Comparison of ENCODE assay signal across 14 cellular contexts in genomic region chr11:12216542-12217422, GRCh38.
DNase-seq lines count a peak whose midpoint lies in the region; FAIRE-seq and TF ChIP-seq lines count a peak whose summit lies in the region.
"Had no signal": no experiment of that assay in that cellular context is flagged by ENCODE, and none has a peak within 500 bp of the region (broad histone marks: within the 10 kb centered on the region; RNA-seq: fewer than 3 reads in every experiment).

No MANE protein-coding gene starts in this region.

- no peak for DNase-seq in HFFc6
- DNase-seq in astrocyte (ENCODE audit: low read depth), result peak; percentile 73
- DNase-seq in right atrium auricular region (ENCODE audit: low spot score), result no peak
- no peak for DNase-seq in SIG-M5 treated with dmso at 0.1 percent for 504 hours (lab: John Stamatoyannopoulos, UW; ENCODE audit: unreplicated experiment)
- no peak for DNase-seq in stimulated activated CD4-positive, alpha-beta T cell treated with anti-CD3 and anti-CD28 coated beads, Interleukin-1b, Interleukin-23, amount 100 ng/mL, for 48 hours
- DNase-seq in DMS114 treated with DMSO at 0.1 percent for 48 hours (lab: John Stamatoyannopoulos, UW; ENCODE audit: unreplicated experiment), result no peak
- DNase-seq in NCI-H1694 (lab: John Stamatoyannopoulos, UW), result no peak
- DNase-seq: activated CD4-positive, alpha-beta memory T cell treated with anti-CD3 and anti-CD28 coated beads for 36 hours; adrenal gland; NCI-H2227 treated with DMSO at 0.1 percent for 48 hours; SHP77 treated with DMSO at 0.1 percent for 48 hours had no signal

- TF ChIP-seq CTCF in 22Rv1 (IDR thresholded peaks at IDR 0.05) (no peak), HFFc6 (IDR thresholded peaks at IDR 0.05) (no peak), astrocyte (IDR thresholded peaks at IDR 0.05; ENCODE audit: insufficient read depth, low read depth, low read length) (no peak), right atrium auricular region (IDR thresholded peaks at IDR 0.05) (no peak)

- H3K27ac ChIP-seq in 22Rv1 (peak overlapping the region; percentile 18; the same call in 1 of the 2 replicates), astrocyte (ENCODE audit: low read depth, low read length) (peak overlapping the region; percentile 93), right atrium auricular region (peak overlapping the region; percentile 77 to 78)
- H3K27ac ChIP-seq: vagina had no signal

- FAIRE-seq in astrocyte (lab: Jason Lieb, UNC), result no peak
- FAIRE-seq: GM12878 had no signal

- H3K36me3 ChIP-seq in astrocyte (ENCODE audit: insufficient read depth, low read length), result peaks cover 87% of the 10 kb centered on the region
- peaks cover 26% of the 10 kb centered on the region for H3K36me3 ChIP-seq in right atrium auricular region
- H3K36me3 ChIP-seq: adrenal gland had no signal

- no peak overlapping the region for H3K4me2 ChIP-seq in astrocyte (ENCODE audit: low read length)

- H3K27me3 ChIP-seq in astrocyte (ENCODE audit: insufficient read depth, low read length) (no peaks in the 10 kb centered on the region), right atrium auricular region (no peaks in the 10 kb centered on the region)
- H3K27me3 ChIP-seq: adrenal gland, vagina had no signal

- H3K27ac Mint-ChIP-seq in HFFc6 (peak overlapping the region; percentile 60), astrocyte (ENCODE audit: unreplicated experiment) (peak overlapping the region; percentile 80)
- H3K27ac Mint-ChIP-seq: activated CD4-positive, alpha-beta memory T cell treated with anti-CD3 and anti-CD28 coated beads for 36 hours had no signal

- H3K36me3 Mint-ChIP-seq in HFFc6 (ENCODE audit: low read depth), result peaks cover 77% of the 10 kb centered on the region
- H3K36me3 Mint-ChIP-seq in astrocyte (ENCODE audit: low read depth, unreplicated experiment), result peaks cover 71% of the 10 kb centered on the region

- peaks cover 5% of the 10 kb centered on the region for H3K27me3 Mint-ChIP-seq in HFFc6 (ENCODE audit: insufficient read depth)
- H3K27me3 Mint-ChIP-seq in astrocyte (ENCODE audit: low read depth, unreplicated experiment), result no peaks in the 10 kb centered on the region
- H3K27me3 Mint-ChIP-seq: activated CD4-positive, alpha-beta memory T cell treated with anti-CD3 and anti-CD28 coated beads for 36 hours had no signal

- peak overlapping the region; percentile 37 for H3K9ac ChIP-seq in astrocyte (ENCODE audit: low read length)

- no peaks in the 10 kb centered on the region for H3K9me3 Mint-ChIP-seq in HFFc6
- no peaks in the 10 kb centered on the region for H3K9me3 Mint-ChIP-seq in astrocyte (ENCODE audit: unreplicated experiment)
- H3K9me3 Mint-ChIP-seq: activated CD4-positive, alpha-beta memory T cell treated with anti-CD3 and anti-CD28 coated beads for 36 hours had no signal

- H3K4me3 Mint-ChIP-seq in HFFc6, result no peak overlapping the region
- H3K4me3 Mint-ChIP-seq in astrocyte (ENCODE audit: unreplicated experiment), result no peak overlapping the region
- H3K4me3 Mint-ChIP-seq: activated CD4-positive, alpha-beta memory T cell treated with anti-CD3 and anti-CD28 coated beads for 36 hours had no signal

- H3K4me1 Mint-ChIP-seq in HFFc6 (ENCODE audit: low read depth), result peaks cover 51% of the 10 kb centered on the region
- H3K4me1 Mint-ChIP-seq in astrocyte (ENCODE audit: low read depth, unreplicated experiment), result peaks cover 42% of the 10 kb centered on the region

- H3K4me1 ChIP-seq in astrocyte (ENCODE audit: insufficient read depth, low read length) (peaks cover 68% of the 10 kb centered on the region), right atrium auricular region (peaks cover 0 to 67% of the 10 kb centered on the region in 2 donors)

- H3K4me3 ChIP-seq in astrocyte (ENCODE audit: insufficient read depth, low read depth, low read length) (no peak overlapping the region), right atrium auricular region (no peak overlapping the region)
- H3K4me3 ChIP-seq: adrenal gland, GM12878, vagina had no signal

- H3K9me3 ChIP-seq in astrocyte (ENCODE audit: insufficient read depth, low read depth, low read length), result no peaks in the 10 kb centered on the region
- H3K9me3 ChIP-seq in right atrium auricular region, result no peaks in the 10 kb centered on the region
- H3K9me3 ChIP-seq: adrenal gland, vagina had no signal

- H4K20me1 ChIP-seq in astrocyte (ENCODE audit: insufficient read depth, low read length), result no peaks in the 10 kb centered on the region

- H3K79me2 ChIP-seq in astrocyte (ENCODE audit: insufficient read depth, low read length), result peaks cover 39% of the 10 kb centered on the region

- no peak overlapping the region for H2AFZ ChIP-seq in astrocyte (ENCODE audit: low read depth, low read length)

Comparison
In these comparisons a context has a peak if more than half of its experiments do, and no peak if none do; other contexts are left out.
1. H3K27ac ChIP-seq: peak in every context shown above with its lines; median percentile 93 in astrocyte; 78 in right atrium auricular region; 18 in 22Rv1.